ENCODE assay signal across 29 cellular contexts in genomic region chr6:166174031-166174430, GRCh38. TPM values are rescaled to one million over a fixed set of nuclear protein-coding genes. Genes with fewer than 3 reads are reported as not detected.
DNase-seq lines count a peak whose midpoint lies in the region; ATAC-seq and TF ChIP-seq lines count a peak whose summit lies in the region.
"Had no signal": no experiment of that assay in that cellular context is flagged by ENCODE, and none has a peak within 500 bp of the region (broad histone marks: within the 10 kb centered on the region; RNA-seq: fewer than 3 reads in every experiment).

No MANE protein-coding gene starts in this region.

- H3K27me3 Mint-ChIP-seq in GM23338 (ENCODE audit: insufficient read depth, low read depth, poor library complexity) = no peaks in the 10 kb centered on the region
- H3K27me3 Mint-ChIP-seq in natural killer cell treated with Interleukin-12 subunit alpha and Interleukin-12 subunit beta and Interleukin-15 and Interleukin-18, amount 100 ng/mL, for 72 hours = peaks cover 20 to 23% of the 10 kb centered on the region in 2 donors

- H3K36me3 Mint-ChIP-seq in GM23338 (ENCODE audit: low read depth) = no peaks in the 10 kb centered on the region
- H3K36me3 Mint-ChIP-seq in natural killer cell treated with Interleukin-12 subunit alpha and Interleukin-12 subunit beta and Interleukin-15 and Interleukin-18, amount 100 ng/mL, for 72 hours = no peaks in the 10 kb centered on the region
- H3K36me3 Mint-ChIP-seq: activated naive CD4-positive, alpha-beta T cell treated with anti-CD3 and anti-CD28 coated beads, Interleukin-2, amount 50 U/mL, for 24 hours had no signal

- ATAC-seq in DND-41 (ENCODE audit: insufficient read depth, low read depth) (peak; percentile 13), GM18907 (IDR thresholded peaks at IDR 0.05; ENCODE audit: unreplicated experiment) (peak; percentile 51), GM23338 (peak; percentile 9; the same call in 2 of the 3 replicates), GM18870 (IDR thresholded peaks at IDR 0.05; ENCODE audit: unreplicated experiment) (no peak)
- no peak for ATAC-seq in natural killer cell treated with Interleukin-12 subunit alpha and Interleukin-12 subunit beta and Interleukin-15 and Interleukin-18, amount 100 ng/mL, for 72 hours
- ATAC-seq: effector memory CD8-positive, alpha-beta T cell; SK-N-SH treated with all-trans-retinoic acid at 6 μM for 48 hours had no signal

- H3K9me2 ChIP-seq in GM23338 (ENCODE audit: insufficient read depth) (no peaks in the 10 kb centered on the region), Loucy (replicated peaks; ENCODE audit: low read depth, low read length) (no peaks in the 10 kb centered on the region)

- DNase-seq in DND-41 = peak; percentile 20
- DNase-seq in GM23338 (ENCODE audit: low spot score) = no peak
- no peak for DNase-seq in H4 (ENCODE audit: low spot score)
- DNase-seq in natural killer cell treated with Interleukin-12 subunit alpha and Interleukin-12 subunit beta and Interleukin-15 and Interleukin-18, amount 100 ng/mL, for 72 hours (ENCODE audit: low spot score) = no peak
- no peak for DNase-seq in NCI-H345 (lab: John Stamatoyannopoulos, UW)
- DNase-seq: COR-L47; effector memory CD8-positive, alpha-beta T cell; foreskin fibroblast; GM23248; heart left ventricle; right lobe of liver; stimulated activated CD4-positive, alpha-beta T cell treated with anti-CD3 and anti-CD28 coated beads, Interleukin-12 subunit alpha, Interleukin-12 subunit beta, amount 100 ng/mL, for 4 hours; stimulated activated CD4-positive, alpha-beta T cell treated with anti-CD3 and anti-CD28 coated beads, Interleukin-4, amount 100 ng/mL, for 4 hours; stimulated activated naive CD4-positive, alpha-beta T cell had no signal

- H3K4me2 ChIP-seq in DND-41 (ENCODE audit: insufficient read depth, low read length) (peak overlapping the region; percentile 63; the same call in 1 of the 2 replicates), GM23338 (peak overlapping the region; percentile 77), Loucy (ENCODE audit: low read depth, low read length, poor library complexity, severe bottlenecking) (peak overlapping the region; percentile 74)

- no peak overlapping the region for H3K4me3 Mint-ChIP-seq in GM23338
- no peak overlapping the region for H3K4me3 Mint-ChIP-seq in natural killer cell treated with Interleukin-12 subunit alpha and Interleukin-12 subunit beta and Interleukin-15 and Interleukin-18, amount 100 ng/mL, for 72 hours
- H3K4me3 Mint-ChIP-seq: activated naive CD4-positive, alpha-beta T cell treated with anti-CD3 and anti-CD28 coated beads, Interleukin-2, amount 50 U/mL, for 24 hours; activated T-helper 1 cell treated with anti-CD3 and anti-CD28 coated beads, Interleukin-12 subunit alpha, Interleukin-12 subunit beta, Interleukin-2, Interleukin-4 antibody, amounts not matched to agents 30 ng/mL and 10 ng/mL and 1 ng/mL, durations not matched to agents 14 hours and 24 hours and 36 hours; effector memory CD8-positive, alpha-beta T cell had no signal

- no peaks in the 10 kb centered on the region for H4K20me1 ChIP-seq in DND-41 (ENCODE audit: insufficient read depth, low read length)
- H4K20me1 ChIP-seq in GM23338 (replicated peaks; ENCODE audit: insufficient read depth) = peaks cover 10% of the 10 kb centered on the region
- no peaks in the 10 kb centered on the region for H4K20me1 ChIP-seq in Loucy (ENCODE audit: insufficient read depth, low read length, poor library complexity, severe bottlenecking)

- H2AFZ ChIP-seq in DND-41 (ENCODE audit: low read depth, low read length) (no peak overlapping the region), GM23338 (no peak overlapping the region), Loucy (ENCODE audit: low read length) (no peak overlapping the region)
- H2AFZ ChIP-seq: GM23248 had no signal

- H3K9me3 ChIP-seq in DND-41 (ENCODE audit: insufficient read depth, low read length, severe bottlenecking) (no peaks in the 10 kb centered on the region), Loucy (ENCODE audit: insufficient read depth, low read depth, low read length) (no peaks in the 10 kb centered on the region)
- H3K9me3 ChIP-seq: A549, heart left ventricle, right lobe of liver had no signal

- H3K4me1 ChIP-seq in DND-41 (ENCODE audit: insufficient read depth, low read length) (peaks cover 41% of the 10 kb centered on the region), GM23338 (ENCODE audit: insufficient read depth) (peaks cover 47% of the 10 kb centered on the region), Loucy (ENCODE audit: insufficient read depth, low read length, poor library complexity, severe bottlenecking) (peaks cover 53% of the 10 kb centered on the region)
- H3K4me1 ChIP-seq: A549, right lobe of liver had no signal

- no peaks in the 10 kb centered on the region for H3K79me2 ChIP-seq in DND-41 (ENCODE audit: insufficient read depth, low read length)
- no peaks in the 10 kb centered on the region for H3K79me2 ChIP-seq in GM23338 (replicated peaks; ENCODE audit: insufficient read depth)
- H3K79me2 ChIP-seq in Loucy (ENCODE audit: insufficient read depth, low read length) = no peaks in the 10 kb centered on the region

- H3K27me3 ChIP-seq in DND-41 (ENCODE audit: insufficient read depth, low read length, poor library complexity) = no peaks in the 10 kb centered on the region
- peaks cover 65% of the 10 kb centered on the region for H3K27me3 ChIP-seq in GM23338 (ENCODE audit: insufficient read depth)
- H3K27me3 ChIP-seq in Loucy (ENCODE audit: insufficient read depth, low read length, poor library complexity, severe bottlenecking) = no peaks in the 10 kb centered on the region

- no peak overlapping the region for H3K9ac ChIP-seq in DND-41 (ENCODE audit: low read depth, low read length)
- H3K9ac ChIP-seq in Loucy (ENCODE audit: low read depth, low read length, poor library complexity, severe bottlenecking) = peak overlapping the region; percentile 1
- H3K9ac ChIP-seq: GM23248 had no signal

- H3K9me3 Mint-ChIP-seq in GM23338 = no peaks in the 10 kb centered on the region
- H3K9me3 Mint-ChIP-seq in natural killer cell treated with Interleukin-12 subunit alpha and Interleukin-12 subunit beta and Interleukin-15 and Interleukin-18, amount 100 ng/mL, for 72 hours = no peaks in the 10 kb centered on the region
- H3K9me3 Mint-ChIP-seq: activated naive CD4-positive, alpha-beta T cell treated with anti-CD3 and anti-CD28 coated beads, Interleukin-2, amount 50 U/mL, for 24 hours; activated T-helper 1 cell treated with anti-CD3 and anti-CD28 coated beads, Interleukin-12 subunit alpha, Interleukin-12 subunit beta, Interleukin-2, Interleukin-4 antibody, amounts not matched to agents 30 ng/mL and 10 ng/mL and 1 ng/mL, durations not matched to agents 14 hours and 24 hours and 36 hours; effector memory CD8-positive, alpha-beta T cell had no signal

- TF ChIP-seq CTCF in DND-41 (IDR thresholded peaks at IDR 0.05; ENCODE audit: borderline replicate concordance, extremely low read depth, low read length, poor library complexity, severe bottlenecking) (no peak), GM23338 (conservative IDR thresholded peaks at IDR 0.05; ENCODE audit: low read depth in 2 of 2) (no peak), Loucy (conservative IDR thresholded peaks at IDR 0.05; ENCODE audit: low read length) (no peak)

- H3K4me1 Mint-ChIP-seq in GM23338 = peaks cover 13% of the 10 kb centered on the region
- no peaks in the 10 kb centered on the region for H3K4me1 Mint-ChIP-seq in natural killer cell treated with Interleukin-12 subunit alpha and Interleukin-12 subunit beta and Interleukin-15 and Interleukin-18, amount 100 ng/mL, for 72 hours (ENCODE audit: low read depth in 2 of 2)
- H3K4me1 Mint-ChIP-seq: activated naive CD4-positive, alpha-beta T cell treated with anti-CD3 and anti-CD28 coated beads, Interleukin-2, amount 50 U/mL, for 24 hours had no signal

- H3K36me3 ChIP-seq in DND-41 (ENCODE audit: insufficient read depth, low read length) (no peaks in the 10 kb centered on the region), GM23338 (ENCODE audit: insufficient read depth) (no peaks in the 10 kb centered on the region), Loucy (ENCODE audit: insufficient read depth, low read length) (no peaks in the 10 kb centered on the region)
- H3K36me3 ChIP-seq: heart left ventricle, right lobe of liver, WERI-Rb-1 had no signal

- peak overlapping the region; percentile 37 for H3K27ac ChIP-seq in DND-41 (ENCODE audit: low read length)
- no peak overlapping the region for H3K27ac ChIP-seq in GM23338 (ENCODE audit: low read depth)
- H3K27ac ChIP-seq: A549, coronary artery, GM23248, heart left ventricle, right lobe of liver, WERI-Rb-1 had no signal

- H3K27ac Mint-ChIP-seq in GM23338 = no peak overlapping the region
- no peak overlapping the region for H3K27ac Mint-ChIP-seq in natural killer cell treated with Interleukin-12 subunit alpha and Interleukin-12 subunit beta and Interleukin-15 and Interleukin-18, amount 100 ng/mL, for 72 hours
- H3K27ac Mint-ChIP-seq: activated naive CD4-positive, alpha-beta T cell treated with anti-CD3 and anti-CD28 coated beads, Interleukin-2, amount 50 U/mL, for 24 hours; activated T-helper 1 cell treated with anti-CD3 and anti-CD28 coated beads, Interleukin-12 subunit alpha, Interleukin-12 subunit beta, Interleukin-2, Interleukin-4 antibody, amounts not matched to agents 30 ng/mL and 10 ng/mL and 1 ng/mL, durations not matched to agents 14 hours and 24 hours and 36 hours; effector memory CD8-positive, alpha-beta T cell had no signal

- H3F3A ChIP-seq in GM23338 (replicated peaks; ENCODE audit: low read depth) = 0 out of 2 replicates have a peak, but pooled peaks cover 6% of the 10 kb centered on the region
- H3F3A ChIP-seq in Loucy (ENCODE audit: low read depth) = peaks cover 18% of the 10 kb centered on the region; the same call in 1 of the 2 replicates

- H3K4me3 ChIP-seq in DND-41 (ENCODE audit: low read depth in 1 of 2, low read length in 2 of 2) (no peak overlapping the region), GM23338 (peak overlapping the region; percentile 47), Loucy (ENCODE audit: low read length, poor library complexity, severe bottlenecking) (peak overlapping the region; percentile 54)
- H3K4me3 ChIP-seq: A549, coronary artery, GM23248, heart left ventricle, right lobe of liver had no signal

TF ChIP-seq in GM23338, 12 proteins besides CTCF, POLR2A, EP300 and RAD21:
- TF ChIP-seq CREB1 (CRISPR knock-in tag; IDR thresholded peaks at IDR 0.05; ENCODE audit: low read depth) = no peak
- no peak for TF ChIP-seq POLR2AphosphoS5 (IDR thresholded peaks at IDR 0.05; ENCODE audit: low read depth)
- TF ChIP-seq NANOG (IDR thresholded peaks at IDR 0.05; ENCODE audit: borderline replicate concordance) = no peak
- TF ChIP-seq JUNB (IDR thresholded peaks at IDR 0.05; ENCODE audit: unreplicated experiment) = no peak

RNA-seq across cellular contexts. Expression of gene TBXT, which starts 6.4 kb away (rescaled TPM):
- total RNA-seq in GM23338 (2014; rRNA removed; shearing (Covaris generic)) = 0.39 TPM in 1 of 2 replicates, not detected in the other
- polyA plus RNA-seq in GM23338 (2016; fragmentation: Nextera tagmentation; extraction: Ambion mirVana) = 0.23 and 0.42 TPM in 2 replicates
- not detected in 2 replicates for total RNA-seq in H4 (2014; rRNA removed; shearing (Covaris generic))
- not detected for total RNA-seq in natural killer cell treated with Interleukin-12 subunit alpha and Interleukin-12 subunit beta and Interleukin-15 and Interleukin-18, amount 100 ng/mL, for 72 hours
- total RNA-seq: activated T-helper 1 cell treated with anti-CD3 and anti-CD28 coated beads, Interleukin-12 subunit alpha, Interleukin-12 subunit beta, Interleukin-2, Interleukin-4 antibody, amounts not matched to agents 30 ng/mL and 10 ng/mL and 1 ng/mL, durations not matched to agents 14 hours and 24 hours and 36 hours; GM23248; lung microvascular endothelial cell; posterior vena cava; right lobe of liver; T-helper 2 cell treated with Interferon-gamma antibody and Interleukin-4, amounts not matched to agents 100 ng/mL and 5 ng/mL, for 36 hours; temporal lobe had no signal
- polyA plus RNA-seq: A549, BJ, esophagus, GM23248, heart left ventricle had no signal

Comparison
In these comparisons a context has a peak if more than half of its experiments do, and no peak if none do; other contexts are left out.
1. ATAC-seq: peak in DND-41 (single experiment), GM18907 (single experiment) and GM23338 (single experiment); none in natural killer cell treated with Interleukin-12 subunit alpha and Interleukin-12 subunit beta and Interleukin-15 and Interleukin-18, amount 100 ng/mL, for 72 hours (0 of 2) and GM18870 (single experiment).
2. H3K4me3 ChIP-seq: peak in GM23338 (single experiment) and Loucy (single experiment); none in DND-41 (0 of 2).
3. Peak in every context shown above with its lines, with median percentiles within 50 percentile points of each other: H3K4me2 ChIP-seq.